Comparison of ENCODE assay signal across 26 cellular contexts in the genomic region with DNA sequence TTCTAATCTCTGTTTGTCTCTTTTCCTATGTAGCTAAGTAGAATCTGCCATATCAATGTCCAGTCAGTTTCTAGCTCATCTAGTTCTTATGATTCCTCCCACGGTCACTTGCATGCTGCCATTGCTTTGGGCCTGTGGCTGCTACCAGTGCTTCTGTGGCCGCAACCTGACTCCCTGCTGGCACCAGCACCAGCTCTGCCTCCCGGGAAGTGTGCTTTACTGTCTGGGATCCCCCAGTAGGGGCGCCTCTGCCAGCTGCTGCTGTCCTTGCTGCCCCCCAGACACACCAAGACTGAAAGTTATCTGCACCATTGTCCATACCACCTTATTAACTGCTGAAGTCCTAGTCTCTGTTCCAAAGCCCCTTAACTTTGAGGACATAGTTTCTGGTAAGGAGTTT. TPM values are rescaled to one million over a fixed set of nuclear protein-coding genes. Genes with fewer than 3 reads are reported as not detected.
"Had no signal": no experiment of that assay in that cellular context is flagged by ENCODE, and none has a peak within 500 bp of the region (broad histone marks: within the 10 kb centered on the region; RNA-seq: fewer than 3 reads in every experiment).

No MANE protein-coding gene starts in this region.

- H3K27ac ChIP-seq: body of pancreas, SJCRH30 had no signal

- DNase-seq: activated B cell treated with CpG ODN at 0.5 μM for 24 hours; activated CD4-positive, alpha-beta T cell treated with anti-CD3 and anti-CD28 coated beads for 1 hour; activated CD4-positive, alpha-beta T cell treated with anti-CD3 and anti-CD28 coated beads, Interleukin-2, amount 10 ng/mL, durations not matched to agents 24 days and 14 days; activated CD4-positive, alpha-beta T cell treated with anti-CD3 and anti-CD28 coated beads, Interleukin-2, amount 50 U/mL, for 48 hours; activated CD8-positive, alpha-beta memory T cell treated with anti-CD3 and anti-CD28 coated beads, Interleukin-2, amount 10 ng/mL, durations not matched to agents 7 days and 5 days; activated effector memory CD4-positive, alpha-beta T cell treated with Interleukin-2 at 50 U/mL for 16 hours; activated naive CD4-positive, alpha-beta T cell; activated T-cell treated with anti-CD3 and anti-CD28 coated beads, Interleukin-2, amount 50 U/mL, for 24 hours; aorta; body of pancreas; Kasumi-1; KBM-7; MV-4-11; NCI-H1105; NCI-H1436; NCI-H187; NCI-H2081; NCI-H2171 treated with DMSO at 0.1 percent for 48 hours; NCI-H226; NCI-H510A; NCI-H526 treated with DMSO at 0.1 percent for 48 hours; NCI-H82; RPMI8226; SK-N-SH had no signal

- H3K4me1 ChIP-seq: body of pancreas had no signal

- H3K4me2 ChIP-seq: SK-N-SH had no signal

- H3K27me3 ChIP-seq: body of pancreas, SJCRH30 had no signal

- H3K9ac ChIP-seq: SK-N-SH had no signal

- ATAC-seq: activated CD8-positive, alpha-beta memory T cell treated with anti-CD3 and anti-CD28 coated beads, Interleukin-2, amount 10 ng/mL, durations not matched to agents 7 days and 5 days; body of pancreas; Right ventricle myocardium inferior had no signal

- H3K9me3 ChIP-seq: body of pancreas, SJCRH30, SK-N-SH had no signal

- H3K36me3 ChIP-seq: SJCRH30 had no signal

- H3K4me3 ChIP-seq: body of pancreas, SJCRH30 had no signal

RNA-seq across cellular contexts. Expression of a gene that starts 56.3 kb away (rescaled TPM):
- total RNA-seq: activated B cell treated with CpG ODN at 0.5 μM for 24 hours had no signal
